ENCODE assay signal across 19 cellular contexts in the genomic region with DNA sequence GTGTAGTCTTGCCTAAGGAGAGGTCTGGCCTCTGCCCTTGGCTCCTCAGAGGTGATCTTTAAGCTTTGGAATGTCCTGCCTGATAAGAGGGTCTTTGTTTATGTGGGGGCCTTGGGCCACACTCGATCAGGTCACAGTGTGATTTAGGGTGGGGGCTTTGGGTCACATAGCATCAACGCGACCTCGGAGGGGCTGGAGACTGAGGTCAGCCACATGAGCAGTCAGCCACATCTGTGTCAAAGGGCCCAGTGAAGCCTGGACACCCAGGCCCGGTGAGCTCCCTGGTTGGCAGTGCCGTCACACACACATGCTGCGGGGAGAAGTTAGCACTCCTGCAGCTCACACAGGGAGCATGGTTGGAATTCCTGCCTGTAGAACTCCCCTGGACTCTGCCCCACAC.
DNase-seq lines count a peak whose midpoint lies in the region; ATAC-seq and TF ChIP-seq lines count a peak whose summit lies in the region.
"Had no signal": no experiment of that assay in that cellular context is flagged by ENCODE, and none has a peak within 500 bp of the region (broad histone marks: within the 10 kb centered on the region; RNA-seq: fewer than 3 reads in every experiment).

No MANE protein-coding gene starts in this region.

- CTCF ChIA-PET in activated CD8-positive, alpha-beta memory T cell treated with anti-CD3 and anti-CD28 coated beads, Interleukin-2, amount 10 ng/mL, durations not matched to agents 7 days and 5 days (lab: Charles Lee), result interaction anchor here (0.8 kb wide), 1 partner anchor 9 kb away, joined by 3 read pairs; no protein-coding TSS in a partner anchor

- no peak overlapping the region for H3K18ac ChIP-seq in mesendoderm (ENCODE audit: low read length)

- peaks cover 3% of the 10 kb centered on the region for H3K27me3 Mint-ChIP-seq in activated CD8-positive, alpha-beta memory T cell treated with anti-CD3 and anti-CD28 coated beads, Interleukin-2, amount 10 ng/mL, durations not matched to agents 7 days and 5 days
- peaks cover 19% of the 10 kb centered on the region for H3K27me3 Mint-ChIP-seq in progenitor cell of endocrine pancreas
- peaks cover 6% of the 10 kb centered on the region for H3K27me3 Mint-ChIP-seq in glutamatergic neuron (ENCODE audit: unreplicated experiment)

- no peaks in the 10 kb centered on the region for H3K36me3 Mint-ChIP-seq in activated CD8-positive, alpha-beta memory T cell treated with anti-CD3 and anti-CD28 coated beads, Interleukin-2, amount 10 ng/mL, durations not matched to agents 7 days and 5 days
- H3K36me3 Mint-ChIP-seq in progenitor cell of endocrine pancreas (ENCODE audit: insufficient read depth) (no peaks in the 10 kb centered on the region), glutamatergic neuron (ENCODE audit: unreplicated experiment) (peaks cover 16% of the 10 kb centered on the region)
- H3K36me3 Mint-ChIP-seq: CD8-positive, alpha-beta memory T cell had no signal

- no peak overlapping the region for H2BK120ac ChIP-seq in mesendoderm (ENCODE audit: low read depth, low read length)

- WGBS in mesendoderm (ENCODE audit: extremely low coverage, insufficient coverage, low lambda C conversion rate), result no CpG with 5 or more reads among the region's 7 CpGs

- DNase-seq in activated CD8-positive, alpha-beta memory T cell treated with anti-CD3 and anti-CD28 coated beads for 24 hours, result peak; percentile 1
- DNase-seq in activated CD8-positive, alpha-beta memory T cell treated with anti-CD3 and anti-CD28 coated beads, Interleukin-2, amount 10 ng/mL, durations not matched to agents 7 days and 5 days, result no peak
- DNase-seq in coronary artery (ENCODE audit: low spot score), result peak; percentile 53
- DNase-seq in mesendoderm, result peak; percentile 92
- DNase-seq in progenitor cell of endocrine pancreas (ENCODE audit: low spot score, unreplicated experiment), result no peak
- DNase-seq in glutamatergic neuron, result no peak
- DNase-seq in substantia nigra (lab: John Stamatoyannopoulos, UW), result no peak
- DNase-seq: 8988T; CD8-positive, alpha-beta memory T cell; DMS53; IMR-90; NCI-H1092 treated with DMSO at 0.1 percent for 48 hours; NCI-H1436 treated with DMSO at 0.1 percent for 48 hours; NCI-H1930; SHP77 treated with DMSO at 0.1 percent for 48 hours had no signal

- no peak overlapping the region for H3K4me3 Mint-ChIP-seq in activated CD8-positive, alpha-beta memory T cell treated with anti-CD3 and anti-CD28 coated beads, Interleukin-2, amount 10 ng/mL, durations not matched to agents 7 days and 5 days
- H3K4me3 Mint-ChIP-seq in progenitor cell of endocrine pancreas (ENCODE audit: low read depth), result no peak overlapping the region
- H3K4me3 Mint-ChIP-seq in glutamatergic neuron (ENCODE audit: unreplicated experiment), result no peak overlapping the region

- no peak overlapping the region for H4K8ac ChIP-seq in mesendoderm (ENCODE audit: low read depth, low read length)

- H3K4me2 ChIP-seq in mesendoderm (ENCODE audit: low read length), result no peak overlapping the region
- H3K4me2 ChIP-seq: KMS-11 had no signal

- H4K5ac ChIP-seq in mesendoderm (ENCODE audit: low read length), result no peak overlapping the region

- no peaks in the 10 kb centered on the region for H3K36me3 ChIP-seq in mesendoderm (ENCODE audit: control insufficient read depth, insufficient read depth, low read length)

- H3K27ac Mint-ChIP-seq in activated CD8-positive, alpha-beta memory T cell treated with anti-CD3 and anti-CD28 coated beads, Interleukin-2, amount 10 ng/mL, durations not matched to agents 7 days and 5 days, result no peak overlapping the region
- H3K27ac Mint-ChIP-seq in progenitor cell of endocrine pancreas (peak overlapping the region; percentile 91), glutamatergic neuron (ENCODE audit: unreplicated experiment) (no peak overlapping the region)

- no peak overlapping the region for H3K4ac ChIP-seq in mesendoderm (ENCODE audit: low read depth, low read length)

- H2BK5ac ChIP-seq in mesendoderm (ENCODE audit: low read length), result no peak overlapping the region

- peaks cover 9% of the 10 kb centered on the region for H3K4me1 ChIP-seq in mesendoderm (ENCODE audit: control insufficient read depth, low read depth, low read length)

- H3K56ac ChIP-seq in mesendoderm (ENCODE audit: low read length), result peak overlapping the region; percentile 18

- no peak overlapping the region for H2AK5ac ChIP-seq in mesendoderm (ENCODE audit: low read length)

- no peaks in the 10 kb centered on the region for H3K4me1 Mint-ChIP-seq in activated CD8-positive, alpha-beta memory T cell treated with anti-CD3 and anti-CD28 coated beads, Interleukin-2, amount 10 ng/mL, durations not matched to agents 7 days and 5 days
- H3K4me1 Mint-ChIP-seq in progenitor cell of endocrine pancreas (ENCODE audit: low read depth) (peaks cover 25% of the 10 kb centered on the region), glutamatergic neuron (ENCODE audit: low read depth, unreplicated experiment) (no peaks in the 10 kb centered on the region)

- no peaks in the 10 kb centered on the region for H3K27me3 ChIP-seq in mesendoderm (ENCODE audit: insufficient read depth, low read length, poor library complexity)

- H2BK15ac ChIP-seq in mesendoderm (replicated peaks; ENCODE audit: low read depth), result no peak overlapping the region

- H3K79me1 ChIP-seq in mesendoderm (ENCODE audit: low read length), result no peaks in the 10 kb centered on the region

- no peak overlapping the region for H3K9ac ChIP-seq in mesendoderm (ENCODE audit: low read length)
- H3K9ac ChIP-seq: KMS-11 had no signal

- H3K79me2 ChIP-seq in mesendoderm (ENCODE audit: control insufficient read depth, insufficient read depth, low read length), result no peaks in the 10 kb centered on the region

- no peak overlapping the region for H3K23ac ChIP-seq in mesendoderm (ENCODE audit: low read length)

- TF ChIP-seq CTCF in coronary artery (IDR thresholded peaks at IDR 0.05), result no peak
- TF ChIP-seq CTCF in progenitor cell of endocrine pancreas (IDR thresholded peaks at IDR 0.05; ENCODE audit: unreplicated experiment), result no peak
- TF ChIP-seq CTCF in glutamatergic neuron (IDR thresholded peaks at IDR 0.05; ENCODE audit: partially characterized antibody, unreplicated experiment), result no peak

- ATAC-seq in activated CD8-positive, alpha-beta memory T cell treated with anti-CD3 and anti-CD28 coated beads, Interleukin-2, amount 10 ng/mL, durations not matched to agents 7 days and 5 days, result no peak
- no peak for ATAC-seq in GM21717 (IDR thresholded peaks at IDR 0.05; ENCODE audit: unreplicated experiment)
- ATAC-seq: GM12878 had no signal

- H3K4me3 ChIP-seq in coronary artery (no peak overlapping the region), mesendoderm (ENCODE audit: low read length) (no peak overlapping the region)
- H3K4me3 ChIP-seq: GM12878 had no signal

- H3K9me3 Mint-ChIP-seq in activated CD8-positive, alpha-beta memory T cell treated with anti-CD3 and anti-CD28 coated beads, Interleukin-2, amount 10 ng/mL, durations not matched to agents 7 days and 5 days (ENCODE audit: low read depth), result peaks cover 3% of the 10 kb centered on the region
- peaks cover 3% of the 10 kb centered on the region for H3K9me3 Mint-ChIP-seq in progenitor cell of endocrine pancreas (ENCODE audit: low read depth)
- H3K9me3 Mint-ChIP-seq in glutamatergic neuron (ENCODE audit: unreplicated experiment), result peaks cover 20% of the 10 kb centered on the region

- no peak overlapping the region for H3K27ac ChIP-seq in coronary artery
- no peak overlapping the region for H3K27ac ChIP-seq in mesendoderm (ENCODE audit: low read depth, low read length)
- H3K27ac ChIP-seq in substantia nigra (ENCODE audit: low read depth, low read length, poor library complexity, severe bottlenecking), result no peak overlapping the region
- H3K27ac ChIP-seq: C4-2B, KMS-11 had no signal

Comparison
In these comparisons a context has a peak if more than half of its experiments do, and no peak if none do; other contexts are left out.
1. DNase-seq: peak in activated CD8-positive, alpha-beta memory T cell treated with anti-CD3 and anti-CD28 coated beads for 24 hours (single experiment), coronary artery (single experiment) and mesendoderm (single experiment); none in activated CD8-positive, alpha-beta memory T cell treated with anti-CD3 and anti-CD28 coated beads, Interleukin-2, amount 10 ng/mL, durations not matched to agents 7 days and 5 days (single experiment), progenitor cell of endocrine pancreas (single experiment), glutamatergic neuron (single experiment) and substantia nigra (0 of 49).